10 cellular contexts compared by ENCODE assay signal in genomic region chr17:78903101-78903779, GRCh38. TPM values are rescaled to one million over a fixed set of nuclear protein-coding genes. Genes with fewer than 3 reads are reported as not detected.
DNase-seq lines count a peak whose midpoint lies in the region; ATAC-seq and TF ChIP-seq lines count a peak whose summit lies in the region.
"Had no signal": no experiment of that assay in that cellular context is flagged by ENCODE, and none has a peak within 500 bp of the region (broad histone marks: within the 10 kb centered on the region; RNA-seq: fewer than 3 reads in every experiment).

A gene with protein sequence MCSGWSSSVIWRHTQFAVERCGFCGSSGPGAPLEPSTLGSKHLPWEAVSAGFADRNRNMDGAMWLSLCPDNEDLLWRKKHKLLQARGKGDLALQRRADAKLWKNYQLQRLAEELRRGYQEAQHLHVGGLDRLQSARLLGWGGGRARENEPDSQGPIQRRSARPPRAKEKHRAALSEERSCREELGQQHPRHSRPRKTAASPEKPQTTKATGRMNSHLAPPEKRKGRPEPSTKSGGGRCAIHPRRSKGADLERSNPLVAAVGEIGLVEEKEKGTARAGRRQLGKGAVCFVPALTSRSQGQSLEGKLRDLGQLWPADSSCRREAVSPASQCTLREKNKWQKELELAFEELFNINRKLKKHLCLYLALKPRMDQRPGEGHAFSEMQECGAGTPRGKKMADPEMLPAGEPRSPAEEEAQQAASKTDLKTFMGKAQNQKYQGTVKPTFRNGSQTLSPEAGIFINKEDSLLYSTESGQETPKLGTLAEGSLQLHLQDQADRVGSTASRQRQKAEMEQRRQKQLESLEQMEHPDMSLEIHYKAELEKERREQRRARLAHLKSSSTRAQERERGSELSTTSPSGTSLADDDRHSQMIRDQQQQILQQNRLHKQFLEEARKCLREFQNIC (minus strand): TSS chr17:78903201. CDS start chr17:78901828, 1,373 bp downstream.

- H4K20me1 ChIP-seq in fibroblast of lung (ENCODE audit: control insufficient read depth, extremely low read depth, insufficient read depth, low read length), result peaks cover 2% of the 10 kb centered on the region

- peaks cover 9% of the 10 kb centered on the region for H3K4me1 ChIP-seq in fibroblast of lung (ENCODE audit: control insufficient read depth, extremely low read depth, insufficient read depth, low read length)

- no peaks in the 10 kb centered on the region for H3K36me3 Mint-ChIP-seq in activated CD4-positive, alpha-beta T cell treated with anti-CD3 and anti-CD28 coated beads, Interleukin-2, amount 10 ng/mL, durations not matched to agents 24 days and 14 days (ENCODE audit: low read depth)

- H3K27me3 ChIP-seq in fibroblast of lung (ENCODE audit: control insufficient read depth, insufficient read depth, low read length), result no peaks in the 10 kb centered on the region

- intact Hi-C loops in activated CD4-positive, alpha-beta T cell treated with anti-CD3 and anti-CD28 coated beads, Interleukin-2, amount 10 ng/mL, durations not matched to agents 24 days and 14 days (cut with micrococcal nuclease), result no loop called here

- no peaks in the 10 kb centered on the region for H3K9me3 ChIP-seq in fibroblast of lung (ENCODE audit: control insufficient read depth, insufficient read depth, low read depth, low read length)

- H3K79me2 ChIP-seq in fibroblast of lung (ENCODE audit: control insufficient read depth, insufficient read depth, low read length), result peaks cover 93% of the 10 kb centered on the region

- H2AFZ ChIP-seq in fibroblast of lung (ENCODE audit: low read length), result no peak within 1 kb of the TSS

- TF ChIP-seq CTCF in fibroblast of lung (conservative IDR thresholded peaks at IDR 0.05 in 1 of 2, IDR thresholded peaks at IDR 0.05 in 1 of 2; ENCODE audit: low read depth in 1 of 2, low read length in 2 of 2), result no peak

- no peak within 1 kb of the TSS for H3K9ac ChIP-seq in fibroblast of lung (ENCODE audit: insufficient read depth, low read length)

- ATAC-seq in HG03025 (IDR thresholded peaks at IDR 0.05; ENCODE audit: low FRiP score, unreplicated experiment), result no peak

- no peak within 1 kb of the TSS for H3K4me2 ChIP-seq in fibroblast of lung (ENCODE audit: extremely low read depth, insufficient read depth, low read length)

- peaks cover 10% of the 10 kb centered on the region for H3K4me1 Mint-ChIP-seq in activated CD4-positive, alpha-beta T cell treated with anti-CD3 and anti-CD28 coated beads, Interleukin-2, amount 10 ng/mL, durations not matched to agents 24 days and 14 days
- H3K4me1 Mint-ChIP-seq: B cell had no signal

- H3K27ac Mint-ChIP-seq in activated CD4-positive, alpha-beta T cell treated with anti-CD3 and anti-CD28 coated beads, Interleukin-2, amount 10 ng/mL, durations not matched to agents 24 days and 14 days, result peak within 1 kb of the TSS; percentile 37
- H3K27ac Mint-ChIP-seq: B cell had no signal

- H3K4me3 Mint-ChIP-seq in activated CD4-positive, alpha-beta T cell treated with anti-CD3 and anti-CD28 coated beads, Interleukin-2, amount 10 ng/mL, durations not matched to agents 24 days and 14 days, result no peak within 1 kb of the TSS
- H3K4me3 Mint-ChIP-seq: B cell had no signal

- H3K27ac ChIP-seq in fibroblast of lung (ENCODE audit: insufficient read depth, low read length), result peak within 1 kb of the TSS; percentile 30

- peak; percentile 60 for DNase-seq in activated CD4-positive, alpha-beta T cell treated with anti-CD3 and anti-CD28 coated beads, Interleukin-2, amount 10 ng/mL, durations not matched to agents 24 days and 14 days
- no peak for DNase-seq in activated CD4-positive, alpha-beta T cell treated with anti-CD3 and anti-CD28 coated beads, Interleukin-2, amount 50 U/mL, for 1 hour
- DNase-seq in SHP77 (lab: John Stamatoyannopoulos, UW) (peak; percentile 93 to 96), fibroblast of lung (ENCODE audit: low read depth in 2 of 2) (peak; percentile 49 to 54), midbrain (lab: John Stamatoyannopoulos, UW) (no peak), NCI-H510A treated with DMSO at 0.1 percent for 48 hours (lab: John Stamatoyannopoulos, UW) (no peak)
- DNase-seq in stimulated activated CD8-positive, alpha-beta memory T cell treated with anti-CD3 and anti-CD28 coated beads, Interleukin-4, amount 100 ng/mL, for 48 hours, result peak; percentile 45
- DNase-seq: activated CD8-positive, alpha-beta memory T cell treated with anti-CD3 and anti-CD28 coated beads, Interleukin-2, amount 50 U/mL, for 48 hours had no signal

- no peak within 1 kb of the TSS for H3K4me3 ChIP-seq in fibroblast of lung (replicated peaks in 1 of 4; ENCODE audit: control extremely low read depth in 1 of 4, insufficient read depth in 1 of 4, low read depth in 3 of 4, low read length in 4 of 4)

- peaks cover 25% of the 10 kb centered on the region for H3K36me3 ChIP-seq in fibroblast of lung (ENCODE audit: control insufficient read depth, insufficient read depth, low read length)

- H3K27me3 Mint-ChIP-seq in activated CD4-positive, alpha-beta T cell treated with anti-CD3 and anti-CD28 coated beads, Interleukin-2, amount 10 ng/mL, durations not matched to agents 24 days and 14 days, result no peaks in the 10 kb centered on the region

- H3K9me3 Mint-ChIP-seq in activated CD4-positive, alpha-beta T cell treated with anti-CD3 and anti-CD28 coated beads, Interleukin-2, amount 10 ng/mL, durations not matched to agents 24 days and 14 days, result no peaks in the 10 kb centered on the region

RNA-seq across cellular contexts. Expression of the gene that starts here (rescaled TPM):
- total RNA-seq in activated CD4-positive, alpha-beta T cell treated with anti-CD3 and anti-CD28 coated beads, Interleukin-2, amount 10 ng/mL, durations not matched to agents 24 days and 14 days, result 0.56 TPM in 1 of 2 replicates, not detected in the other
- 2.3 and 2.8 TPM in 2 replicates for total RNA-seq in fibroblast of lung
- 0.10 and 0.15 TPM in 2 replicates for polyA plus RNA-seq in fibroblast of lung
- 0.15 and 0.35 TPM in 2 replicates for polyA plus RNA-seq in fibroblast of lung (2012)
- 0.56 TPM in 1 of 2 replicates, not detected in the other for polyA minus RNA-seq in fibroblast of lung (ENCODE audit: low replicate concordance)

Comparison
In these comparisons a context has a peak if more than half of its experiments do, and no peak if none do; other contexts are left out.
1. Peak in DNase-seq in activated CD4-positive, alpha-beta T cell treated with anti-CD3 and anti-CD28 coated beads, Interleukin-2, amount 10 ng/mL, durations not matched to agents 24 days and 14 days; RNA of the gene not detected or under 1 TPM.
2. DNase-seq: peak in SHP77 (2 of 2), fibroblast of lung (2 of 2) and stimulated activated CD8-positive, alpha-beta memory T cell treated with anti-CD3 and anti-CD28 coated beads, Interleukin-4, amount 100 ng/mL, for 48 hours (single experiment); none in activated CD4-positive, alpha-beta T cell treated with anti-CD3 and anti-CD28 coated beads, Interleukin-2, amount 50 U/mL, for 1 hour (single experiment), midbrain (single experiment) and NCI-H510A treated with DMSO at 0.1 percent for 48 hours (single experiment).